23 cellular contexts compared by ENCODE assay signal in the genomic region with DNA sequence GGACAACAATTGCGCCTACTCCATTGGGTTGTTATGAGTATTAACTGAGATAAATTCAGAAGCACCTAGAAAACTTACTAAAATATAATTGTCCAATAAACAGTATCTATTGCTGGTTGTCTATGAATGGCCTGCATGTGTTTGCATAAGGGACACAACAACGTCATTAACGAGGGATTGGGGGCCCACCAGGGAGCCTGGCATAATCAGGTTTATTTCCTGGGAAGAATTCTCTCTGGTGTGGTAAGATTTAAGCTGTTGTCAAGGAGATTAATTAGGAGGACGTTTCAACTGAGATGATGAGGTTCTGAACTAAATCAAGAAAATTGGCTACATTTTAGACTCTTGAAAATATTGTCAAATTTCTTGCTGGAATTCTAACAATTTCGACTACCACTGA.
DNase-seq lines count a peak whose midpoint lies in the region; FAIRE-seq and TF ChIP-seq lines count a peak whose summit lies in the region.
"Had no signal": no experiment of that assay in that cellular context is flagged by ENCODE, and none has a peak within 500 bp of the region (broad histone marks: within the 10 kb centered on the region; RNA-seq: fewer than 3 reads in every experiment).

No MANE protein-coding gene starts in this region.

- no peaks in the 10 kb centered on the region for H3K27me3 Mint-ChIP-seq in astrocyte (ENCODE audit: low read depth, unreplicated experiment)
- H3K27me3 Mint-ChIP-seq: CD8-positive, alpha-beta memory T cell had no signal

- peaks cover 18% of the 10 kb centered on the region for H3K4me1 ChIP-seq in astrocyte (ENCODE audit: insufficient read depth, low read length)

- FAIRE-seq in D721Med (lab: Jason Lieb, UNC) (peak; percentile 38), astrocyte (lab: Jason Lieb, UNC) (peak; percentile 41)
- FAIRE-seq: GM18507 had no signal

- H2AFZ ChIP-seq in astrocyte (ENCODE audit: low read depth, low read length) = no peak overlapping the region
- H2AFZ ChIP-seq: PC-9 had no signal

- TF ChIP-seq CTCF in D721Med (IDR thresholded peaks at IDR 0.05; ENCODE audit: insufficient read depth, missing control alignments) (no peak), astrocyte (IDR thresholded peaks at IDR 0.05; ENCODE audit: insufficient read depth, low read depth, low read length) (no peak)

- H3K27ac Mint-ChIP-seq in astrocyte (ENCODE audit: unreplicated experiment) = no peak overlapping the region
- H3K27ac Mint-ChIP-seq: CD8-positive, alpha-beta memory T cell; HFFc6; T-cell had no signal

- H3K79me2 ChIP-seq in astrocyte (ENCODE audit: insufficient read depth, low read length) = no peaks in the 10 kb centered on the region

- no peaks in the 10 kb centered on the region for H4K20me1 ChIP-seq in astrocyte (ENCODE audit: insufficient read depth, low read length)

- peaks cover 25% of the 10 kb centered on the region for H3K4me1 Mint-ChIP-seq in astrocyte (ENCODE audit: low read depth, unreplicated experiment)
- H3K4me1 Mint-ChIP-seq: CD14-positive monocyte; CD8-positive, alpha-beta memory T cell; T-cell had no signal

- no peak overlapping the region for H3K4me3 ChIP-seq in astrocyte (ENCODE audit: insufficient read depth, low read depth, low read length)
- H3K4me3 ChIP-seq: PC-9 had no signal

- no peak overlapping the region for H3K4me3 Mint-ChIP-seq in astrocyte (ENCODE audit: unreplicated experiment)
- H3K4me3 Mint-ChIP-seq: CD14-positive monocyte; CD8-positive, alpha-beta memory T cell; H9; HFFc6; T-cell had no signal

- H3K27me3 ChIP-seq in astrocyte (ENCODE audit: insufficient read depth, low read length) = no peaks in the 10 kb centered on the region
- H3K27me3 ChIP-seq: BE2C had no signal

- no peak for DNase-seq in D721Med (ENCODE audit: insufficient read length, low spot score)
- peak; percentile 7 for DNase-seq in NCI-H446 treated with DMSO at 0.1 percent for 48 hours (lab: John Stamatoyannopoulos, UW)
- no peak for DNase-seq in astrocyte (ENCODE audit: low read depth)
- peak; percentile 22 for DNase-seq in retina
- no peak for DNase-seq in DMS 273 treated with DMSO at 0.1 percent for 48 hours (lab: John Stamatoyannopoulos, UW)
- DNase-seq in stimulated activated CD4-positive, alpha-beta T cell treated with anti-CD3 and anti-CD28 coated beads, Interleukin-1b, Interleukin-23, amount 100 ng/mL, for 48 hours = no peak
- DNase-seq in hypothalamus (lab: John Stamatoyannopoulos, UW) = no peak
- DNase-seq: ACHN; BE2C; Calu3; CD8-positive, alpha-beta memory T cell; DMS53; H9; HFFc6; KBM-7; NCI-H1105 treated with DMSO at 0.1 percent for 48 hours; NCI-H2029; PC-9; Right ventricle myocardium superior; RPMI8226; T-cell had no signal

- H3K9me3 ChIP-seq in astrocyte (ENCODE audit: insufficient read depth, low read depth, low read length) = no peaks in the 10 kb centered on the region
- H3K9me3 ChIP-seq: BE2C had no signal

- H3K9me3 Mint-ChIP-seq in astrocyte (ENCODE audit: unreplicated experiment) = no peaks in the 10 kb centered on the region
- H3K9me3 Mint-ChIP-seq: H9, HFFc6 had no signal

- no peak overlapping the region for H3K4me2 ChIP-seq in astrocyte (ENCODE audit: low read length)
- H3K4me2 ChIP-seq: PC-9 had no signal

- H3K36me3 Mint-ChIP-seq in astrocyte (ENCODE audit: low read depth, unreplicated experiment) = no peaks in the 10 kb centered on the region
- H3K36me3 Mint-ChIP-seq: CD14-positive monocyte; CD8-positive, alpha-beta memory T cell; T-cell had no signal

- H3K9ac ChIP-seq in astrocyte (ENCODE audit: low read length) = no peak overlapping the region

- no peak overlapping the region for H3K27ac ChIP-seq in astrocyte (ENCODE audit: low read depth, low read length)
- H3K27ac ChIP-seq: PC-9 had no signal

- H3K36me3 ChIP-seq in astrocyte (ENCODE audit: insufficient read depth, low read length) = no peaks in the 10 kb centered on the region
- H3K36me3 ChIP-seq: BE2C had no signal

Comparison
In these comparisons a context has a peak if more than half of its experiments do, and no peak if none do; other contexts are left out.
1. DNase-seq: peak in NCI-H446 treated with DMSO at 0.1 percent for 48 hours (single experiment) and retina (single experiment); none in D721Med (single experiment), astrocyte (single experiment), DMS 273 treated with DMSO at 0.1 percent for 48 hours (single experiment), stimulated activated CD4-positive, alpha-beta T cell treated with anti-CD3 and anti-CD28 coated beads, Interleukin-1b, Interleukin-23, amount 100 ng/mL, for 48 hours (single experiment) and hypothalamus (0 of 51).